Comparison of ENCODE assay signal across 8 cellular contexts in genomic region chr19:37551123-37551993, GRCh38. TPM values are rescaled to one million over a fixed set of nuclear protein-coding genes. Genes with fewer than 3 reads are reported as not detected.
DNase-seq lines count a peak whose midpoint lies in the region; ATAC-seq and TF ChIP-seq lines count a peak whose summit lies in the region.

No MANE protein-coding gene starts in this region.

- peak; percentile 63 for TF ChIP-seq CTCF in BE2C (IDR thresholded peaks at IDR 0.05; ENCODE audit: low read depth, low read length)
- peak; percentile 61 for TF ChIP-seq CTCF in fibroblast of mammary gland (conservative IDR thresholded peaks at IDR 0.05; ENCODE audit: control insufficient read depth, insufficient read depth, low read depth, low read length)
- TF ChIP-seq CTCF in gastrocnemius medialis (IDR thresholded peaks at IDR 0.05 in 4 of 5, conservative IDR thresholded peaks at IDR 0.05 in 1 of 5): no peak

- H3K27me3 ChIP-seq in BE2C (no peaks in the 10 kb centered on the region), gastrocnemius medialis (peaks cover 0 to 3% (median 0%) of the 10 kb centered on the region in 3 donors)

- H3K4me3 ChIP-seq in BE2C (ENCODE audit: low read depth, low read length) (peak overlapping the region; percentile 75), fibroblast of mammary gland (ENCODE audit: control insufficient read depth, low read depth, low read length) (peak overlapping the region; percentile 68), gastrocnemius medialis (peak overlapping the region; percentile 25 to 48 (median 37))

- ATAC-seq in HG03565 (IDR thresholded peaks at IDR 0.05; ENCODE audit: unreplicated experiment): peak; percentile 70
- no peak for ATAC-seq in gastrocnemius medialis
- no peak for ATAC-seq in HG02938 (IDR thresholded peaks at IDR 0.05; ENCODE audit: unreplicated experiment)

- intact Hi-C loops in gastrocnemius medialis (cut with DNase I; ENCODE audit: low total_unique reads): no loop called here

- TF ChIP-seq POLR2A in gastrocnemius medialis (IDR thresholded peaks at IDR 0.05): no peak

- H3K36me3 ChIP-seq in BE2C: no peaks in the 10 kb centered on the region
- H3K36me3 ChIP-seq in gastrocnemius medialis: peaks cover 0 to 17% of the 10 kb centered on the region in 2 donors

- peaks cover 9% of the 10 kb centered on the region; the same call in 1 of the 2 replicates for H3K9me3 ChIP-seq in BE2C
- H3K9me3 ChIP-seq in gastrocnemius medialis: peaks cover 9 to 81% (median 28%) of the 10 kb centered on the region in 3 donors

- no peak overlapping the region for H3K27ac ChIP-seq in gastrocnemius medialis

- H3K4me1 ChIP-seq in BE2C: no peaks in the 10 kb centered on the region
- H3K4me1 ChIP-seq in gastrocnemius medialis: no peaks in the 10 kb centered on the region

- in situ Hi-C loops in gastrocnemius medialis (cut with MboI; ENCODE audit: low sequenced_read_pairs in 4 of 4): no loop called here

- DNase-seq in BE2C (peak; percentile 84), fibroblast of mammary gland (ENCODE audit: low read depth) (peak; percentile 72), gastrocnemius medialis (no peak), amniotic stem cell (lab: John Stamatoyannopoulos, UW) (no peak), AML-193 (lab: John Stamatoyannopoulos, UW) (no peak)
- peak; percentile 17 for DNase-seq in activated CD4-positive, alpha-beta T cell treated with anti-CD3 and anti-CD28 coated beads, Interleukin-2, amount 50 U/mL, for 1 hour

RNA-seq across cellular contexts. Expression of gene ZNF571, which starts 43.2 kb away (rescaled TPM):
- 2.9 TPM for polyA plus RNA-seq in BE2C (2012; ENCODE audit: insufficient read depth, insufficient read length, low read depth)
- total RNA-seq in gastrocnemius medialis: 1 to 10 TPM; 1.5 to 2.5 (median 1.8) TPM

RNA-seq across cellular contexts. Expression of gene ZNF540, which starts 43.3 kb away (rescaled TPM):
- 1.9 TPM for polyA plus RNA-seq in BE2C (2012; ENCODE audit: insufficient read depth, insufficient read length, low read depth)
- 1 to 10 TPM in 3 of 4 donors, under 1 TPM in 1; 0.46 to 1.5 (median 1.3) TPM for total RNA-seq in gastrocnemius medialis

RNA-seq across cellular contexts. Expression of gene ZNF793, which starts 44.6 kb away (rescaled TPM):
- polyA plus RNA-seq in BE2C (2012; ENCODE audit: insufficient read depth, insufficient read length, low read depth): 9.0 TPM
- 1 to 10 TPM in 2 of 4 donors, under 1 TPM in 2; 0.19 to 1.2 (median 0.76) TPM for total RNA-seq in gastrocnemius medialis

Comparison
In these comparisons a context has a peak if more than half of its experiments do, and no peak if none do; other contexts are left out.
1. DNase-seq: peak in BE2C (single experiment), activated CD4-positive, alpha-beta T cell treated with anti-CD3 and anti-CD28 coated beads, Interleukin-2, amount 50 U/mL, for 1 hour (single experiment) and fibroblast of mammary gland (single experiment); none in gastrocnemius medialis (0 of 2), amniotic stem cell (single experiment) and AML-193 (0 of 2).
2. CTCF ChIP-seq: peak in BE2C (single experiment) and fibroblast of mammary gland (single experiment); none in gastrocnemius medialis (0 of 5).
3. Peak in every context shown above with its lines, with median percentiles within 50 percentile points of each other: H3K4me3 ChIP-seq.